In genomic region chr3:182947892-182948291, GRCh38 we compare ENCODE assay signal across 14 cellular contexts. TPM values are rescaled to one million over a fixed set of nuclear protein-coding genes. Genes with fewer than 3 reads are reported as not detected.
DNase-seq lines count a peak whose midpoint lies in the region; ATAC-seq and TF ChIP-seq lines count a peak whose summit lies in the region.
"Had no signal": no experiment of that assay in that cellular context is flagged by ENCODE, and none has a peak within 500 bp of the region (broad histone marks: within the 10 kb centered on the region; RNA-seq: fewer than 3 reads in every experiment).

No MANE protein-coding gene starts in this region.

- H3K36me3 ChIP-seq in CD8-positive, alpha-beta T cell (ENCODE audit: insufficient read depth, low read length) = peaks cover 4% of the 10 kb centered on the region
- H3K36me3 ChIP-seq: uterus had no signal

- no peak overlapping the region for H3K4me3 ChIP-seq in CD8-positive, alpha-beta T cell (ENCODE audit: low read depth, low read length)
- H3K4me3 ChIP-seq: uterus had no signal

- H2BK20ac ChIP-seq in H9 (ENCODE audit: low read depth, low read length, poor library complexity, severe bottlenecking) = no peak overlapping the region

- no peak overlapping the region for H3K23ac ChIP-seq in H9 (ENCODE audit: insufficient read length, low read depth, low read length)

- H3T11ph ChIP-seq in H9 (ENCODE audit: low read length) = no peak overlapping the region

- peaks cover 56% of the 10 kb centered on the region for H3K36me3 Mint-ChIP-seq in CD8-positive, alpha-beta T cell
- peaks cover 26 to 55% (median 46%) of the 10 kb centered on the region in 3 experiments for H3K36me3 Mint-ChIP-seq in H9 (ENCODE audit: insufficient read depth in 1 of 3, low read depth in 3 of 3)

- H4K5ac ChIP-seq in H9 (ENCODE audit: insufficient read length, low read depth, low read length) = no peak overlapping the region

- no peak overlapping the region for H2BK15ac ChIP-seq in H9 (ENCODE audit: low read depth, low read length)

- no peak overlapping the region for H3K18ac ChIP-seq in H9 (ENCODE audit: insufficient read length, low read depth, low read length)

- no peak overlapping the region for H2BK5ac ChIP-seq in H9 (ENCODE audit: insufficient read length, low read length)

- H3K4me1 Mint-ChIP-seq in CD8-positive, alpha-beta T cell (ENCODE audit: low read depth) = no peaks in the 10 kb centered on the region
- peaks cover 21 to 23% of the 10 kb centered on the region in 2 experiments for H3K4me1 Mint-ChIP-seq in H9

- POLR2A ChIA-PET in CD8-positive, alpha-beta T cell (lab: Charles Lee) = no interaction called here

- no peak for TF ChIP-seq CTCF in CD8-positive, alpha-beta T cell (IDR thresholded peaks at IDR 0.05)
- TF ChIP-seq CTCF in foreskin keratinocyte (conservative IDR thresholded peaks at IDR 0.05) (peak; percentile 39), H9 (conservative IDR thresholded peaks at IDR 0.05) (no peak; the same call in 2 of the 3 replicates)

- H3K79me1 ChIP-seq in H9 (ENCODE audit: insufficient read depth, low read depth, low read length, poor library complexity, severe bottlenecking) = no peaks in the 10 kb centered on the region

- no peak overlapping the region for H3K4me2 ChIP-seq in H9 (ENCODE audit: insufficient read depth, insufficient read length, low read length)

- no peak overlapping the region for H2AFZ ChIP-seq in H9 (ENCODE audit: low read length)

- H4K8ac ChIP-seq in H9 (replicated peaks; ENCODE audit: insufficient read length, low read depth, low read length) = no peak overlapping the region

- no peaks in the 10 kb centered on the region for H3K79me2 ChIP-seq in H9 (ENCODE audit: insufficient read depth, low read length)

- H3K9ac ChIP-seq in H9 (ENCODE audit: extremely low read depth, insufficient read length, low read length) = no peak overlapping the region

- no peaks in the 10 kb centered on the region for H4K20me1 ChIP-seq in H9 (ENCODE audit: control insufficient read depth, insufficient read depth, insufficient read length)

- no peak overlapping the region for H3K14ac ChIP-seq in H9 (ENCODE audit: insufficient read depth, low read length)

- H3K4ac ChIP-seq in H9 (ENCODE audit: low read depth, low read length) = no peak overlapping the region

- intact Hi-C loops in CD8-positive, alpha-beta T cell (cut with DNase I, micrococcal nuclease) = no loop called here

- no peak overlapping the region for H3K56ac ChIP-seq in H9 (ENCODE audit: insufficient read length, low read depth, low read length)

- no peak overlapping the region for H2BK120ac ChIP-seq in H9 (ENCODE audit: low read depth, low read length, poor library complexity, severe bottlenecking)

- H3K27ac Mint-ChIP-seq in CD8-positive, alpha-beta T cell = no peak overlapping the region
- peak overlapping the region in 1 of 3 experiments; percentile 88; a peak in 2 of 7 replicates for H3K27ac Mint-ChIP-seq in H9

- no peak overlapping the region for H3K4me3 Mint-ChIP-seq in CD8-positive, alpha-beta T cell
- H3K4me3 Mint-ChIP-seq in H9 = no peak overlapping the region
- H3K4me3 Mint-ChIP-seq: naive thymus-derived CD8-positive, alpha-beta T cell had no signal

- no peak overlapping the region for H4K91ac ChIP-seq in H9 (ENCODE audit: insufficient read length, low read depth, low read length)

- H3K27me3 ChIP-seq in CD8-positive, alpha-beta T cell (ENCODE audit: insufficient read depth, low read length) = no peaks in the 10 kb centered on the region
- H3K27me3 ChIP-seq in foreskin keratinocyte = no peaks in the 10 kb centered on the region
- H3K27me3 ChIP-seq in H9 (ENCODE audit: insufficient read depth, low read length) = no peaks in the 10 kb centered on the region
- H3K27me3 ChIP-seq: uterus had no signal

- DNase-seq in CD8-positive, alpha-beta T cell = no peak
- DNase-seq in OCI-M1 (lab: John Stamatoyannopoulos, UW) (peak; percentile 73), foreskin keratinocyte (no peak), H9 (no peak)
- no peak for DNase-seq in effector CD8-positive, alpha-beta T cell (lab: John Stamatoyannopoulos, UW)
- DNase-seq: activated CD4-positive, CD25-positive, alpha-beta regulatory T cell treated with anti-CD3 and anti-CD28 coated beads, Interleukin-2, amount 50 U/mL, for 72 hours; caudate nucleus; naive thymus-derived CD8-positive, alpha-beta T cell; NCI-H2171; SHP77 treated with DMSO at 0.1 percent for 48 hours; uterus had no signal

- H3K27ac ChIP-seq in CD8-positive, alpha-beta T cell (ENCODE audit: low read depth, low read length) = no peak overlapping the region
- H3K27ac ChIP-seq in foreskin keratinocyte (no peak overlapping the region), H9 (ENCODE audit: insufficient read length, low read depth, low read length) (no peak overlapping the region)
- H3K27ac ChIP-seq: uterus had no signal

- CTCF ChIA-PET in CD8-positive, alpha-beta T cell (lab: Charles Lee) = no interaction called here

- H3K9me3 Mint-ChIP-seq in CD8-positive, alpha-beta T cell = no peaks in the 10 kb centered on the region
- peaks cover 3 to 7% of the 10 kb centered on the region in 2 experiments; a peak in 3 of 5 replicates for H3K9me3 Mint-ChIP-seq in H9
- H3K9me3 Mint-ChIP-seq: naive thymus-derived CD8-positive, alpha-beta T cell had no signal

- H3K4me1 ChIP-seq in CD8-positive, alpha-beta T cell (ENCODE audit: insufficient read depth, low read length) = no peaks in the 10 kb centered on the region
- H3K4me1 ChIP-seq in foreskin keratinocyte = no peaks in the 10 kb centered on the region
- no peaks in the 10 kb centered on the region; the same call in 1 of the 2 replicates for H3K4me1 ChIP-seq in H9 (ENCODE audit: insufficient read depth, low read length)
- H3K4me1 ChIP-seq: uterus had no signal

- H3K9me3 ChIP-seq in CD8-positive, alpha-beta T cell (ENCODE audit: low read length) = no peaks in the 10 kb centered on the region
- H3K9me3 ChIP-seq in H9 (ENCODE audit: control insufficient read depth, low read depth, low read length) = no peaks in the 10 kb centered on the region
- H3K9me3 ChIP-seq: uterus had no signal

- ATAC-seq in CD8-positive, alpha-beta T cell = peak; percentile 56
- ATAC-seq in GM21786 (IDR thresholded peaks at IDR 0.05; ENCODE audit: unreplicated experiment) (peak; percentile 68), foreskin keratinocyte (peak; percentile 48), HG02885 (IDR thresholded peaks at IDR 0.05; ENCODE audit: poor library complexity, unreplicated experiment) (no peak), HG03159 (IDR thresholded peaks at IDR 0.05; ENCODE audit: unreplicated experiment) (no peak)

- no peak overlapping the region for H2AK5ac ChIP-seq in H9 (ENCODE audit: insufficient read length, low read length)

- no peak overlapping the region for H2BK12ac ChIP-seq in H9 (ENCODE audit: insufficient read length, low read depth, low read length)

- H3K27me3 Mint-ChIP-seq in CD8-positive, alpha-beta T cell (ENCODE audit: low read depth) = no peaks in the 10 kb centered on the region
- no peaks in the 10 kb centered on the region for H3K27me3 Mint-ChIP-seq in H9 (ENCODE audit: low read depth)
- H3K27me3 Mint-ChIP-seq: naive thymus-derived CD8-positive, alpha-beta T cell had no signal

- no peaks in the 10 kb centered on the region for H3K23me2 ChIP-seq in H9 (ENCODE audit: insufficient read length, low read depth, low read length, poor library complexity, severe bottlenecking)

RNA-seq across cellular contexts. Expression of gene DCUN1D1, which starts 32.4 kb away (rescaled TPM):
- total RNA-seq in CD8-positive, alpha-beta T cell = 10 to 100 TPM; 45.3 to 50.4 TPM
- 28.7 and 30.9 TPM in 2 replicates for total RNA-seq in foreskin keratinocyte
- polyA plus RNA-seq in foreskin keratinocyte = 7.6 and 9.0 TPM in 2 replicates
- total RNA-seq in H9 (2021) = 68.5 and 71.7 TPM in 2 replicates

Comparison
In these comparisons a context has a peak if more than half of its experiments do, and no peak if none do; other contexts are left out.
1. ATAC-seq: peak in CD8-positive, alpha-beta T cell (single experiment), GM21786 (single experiment) and foreskin keratinocyte (single experiment); none in HG02885 (single experiment) and HG03159 (single experiment).